8 cellular contexts compared by ENCODE assay signal in the genomic region with DNA sequence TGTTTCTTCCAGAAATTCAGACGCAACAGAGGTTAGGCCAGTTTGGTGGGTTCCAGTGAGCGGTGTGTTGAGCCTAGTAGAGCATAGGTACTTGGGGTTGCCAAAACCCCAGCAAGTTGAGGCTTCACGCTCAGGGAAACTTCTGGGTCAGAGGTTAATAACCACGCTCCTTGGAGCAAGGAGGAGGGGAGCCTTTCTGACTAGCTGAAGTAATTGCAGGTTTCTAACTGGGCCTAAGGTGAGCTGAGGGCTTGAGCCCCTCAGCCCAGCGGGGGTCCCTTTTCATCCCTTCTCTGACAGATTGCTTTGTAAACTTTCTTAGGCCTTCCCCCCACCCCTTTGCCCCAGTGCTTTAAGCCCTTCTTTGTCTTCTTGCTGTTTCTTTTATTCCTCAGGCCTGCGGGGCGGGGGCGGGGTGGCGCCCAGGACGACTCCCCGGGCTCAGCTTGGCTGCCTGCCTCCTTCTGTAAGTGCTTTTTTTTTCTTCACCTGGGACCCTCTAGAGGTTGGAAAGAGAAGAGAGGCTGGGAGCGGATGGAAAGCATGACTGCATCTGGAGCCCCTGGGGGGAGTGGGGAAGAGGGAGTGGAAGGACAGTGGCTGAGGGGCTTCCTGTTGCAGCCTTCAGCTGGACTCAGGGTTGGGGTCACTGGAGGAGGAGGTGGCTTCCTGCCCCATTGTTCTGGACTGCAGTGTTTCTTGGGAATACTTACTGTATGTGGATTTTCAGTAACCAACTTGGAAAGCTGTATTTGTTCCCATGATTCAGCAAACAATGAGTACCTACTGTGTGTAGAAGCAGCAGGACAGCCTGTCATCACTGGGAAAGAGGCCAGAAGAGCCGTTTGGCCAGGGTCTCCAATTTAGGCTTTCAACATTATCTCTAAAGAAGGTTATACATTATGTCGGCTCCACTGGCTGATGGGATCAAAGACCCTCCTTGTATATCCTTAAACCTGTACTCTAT. TPM values are rescaled to one million over a fixed set of nuclear protein-coding genes. Genes with fewer than 3 reads are reported as not detected.
DNase-seq lines count a peak whose midpoint lies in the region; ATAC-seq, FAIRE-seq and TF ChIP-seq lines count a peak whose summit lies in the region.

No MANE protein-coding gene starts in this region.

- FAIRE-seq in frontal cortex (lab: Jason Lieb, UNC) = no peak

- peaks cover 11 to 22% of the 10 kb centered on the region in 2 experiments for H3K4me1 ChIP-seq in trophoblast cell (ENCODE audit: control insufficient read depth in 1 of 2, insufficient read depth in 2 of 2, low read length in 2 of 2)

- H2BK12ac ChIP-seq in trophoblast cell (ENCODE audit: low read length) = peak overlapping the region; percentile 29

- peak overlapping the region; percentile 82 for H3K4me3 ChIP-seq in epithelial cell of proximal tubule (ENCODE audit: low read depth, low read length)
- no peak overlapping the region for H3K4me3 ChIP-seq in trophoblast cell (ENCODE audit: low read depth, low read length)

- H2BK5ac ChIP-seq in trophoblast cell (ENCODE audit: low read depth, low read length, poor library complexity) = peak overlapping the region; percentile 81

- WGBS in trophoblast cell (ENCODE audit: extremely low coverage, insufficient coverage, insufficient read length) = no CpG with 5 or more reads among the region's 14 CpGs

- H3K36me3 ChIP-seq in trophoblast cell (ENCODE audit: control insufficient read depth in 1 of 2, insufficient read depth in 2 of 2, low read length in 2 of 2) = peaks cover 2 to 4% of the 10 kb centered on the region in 2 experiments

- peak overlapping the region; percentile 84 for H4K91ac ChIP-seq in trophoblast cell (ENCODE audit: low read depth, low read length)

- H3K9me3 ChIP-seq in trophoblast cell (ENCODE audit: insufficient read depth, low read depth, low read length) = no peaks in the 10 kb centered on the region

- H3K27me3 ChIP-seq in trophoblast cell (ENCODE audit: insufficient read depth, low read length) = no peaks in the 10 kb centered on the region

- H2AFZ ChIP-seq in trophoblast cell (ENCODE audit: insufficient read depth, low read length, poor library complexity) = peak overlapping the region; percentile 17

- TF ChIP-seq CTCF in epithelial cell of proximal tubule (conservative IDR thresholded peaks at IDR 0.05; ENCODE audit: low read depth, low read length) = peak; percentile 11

- H2BK120ac ChIP-seq in trophoblast cell (ENCODE audit: insufficient read depth, low read length, poor library complexity) = peak overlapping the region; percentile 90

- H3K27ac ChIP-seq in trophoblast cell (ENCODE audit: low read depth, low read length) = peak overlapping the region; percentile 93

- H3K18ac ChIP-seq in trophoblast cell (ENCODE audit: low read length) = peak overlapping the region; percentile 51

- peak overlapping the region; percentile 29 for H3K4ac ChIP-seq in trophoblast cell (ENCODE audit: low read depth, low read length)

- peaks cover 30% of the 10 kb centered on the region for H3K79me1 ChIP-seq in trophoblast cell (ENCODE audit: low read length)

- DNase-seq in DMS 273 treated with DMSO at 0.1 percent for 48 hours (lab: John Stamatoyannopoulos, UW) (peak; percentile 21), NCI-H82 treated with DMSO at 0.1 percent for 48 hours (lab: John Stamatoyannopoulos, UW; ENCODE audit: unreplicated experiment) (peak; percentile 41), epithelial cell of proximal tubule (ENCODE audit: low read depth) (no peak), trophoblast cell (peak in 1 of 2 donors; percentile 36), NCI-H524 treated with DMSO at 0.1 percent for 48 hours (lab: John Stamatoyannopoulos, UW) (no peak), frontal cortex (ENCODE audit: low spot score in 2 of 2) (no peak), dedifferentiated amniotic fluid mesenchymal stem cell (ENCODE audit: extremely low spot score) (no peak)

- H4K12ac ChIP-seq in trophoblast cell (ENCODE audit: low read depth, low read length) = peak overlapping the region; percentile 67

- peak overlapping the region; percentile 71 for H3K4me2 ChIP-seq in trophoblast cell (ENCODE audit: low read length)

- H4K8ac ChIP-seq in trophoblast cell (ENCODE audit: low read depth, low read length) = peak overlapping the region; percentile 59

- no peak overlapping the region for H3K9ac ChIP-seq in trophoblast cell (ENCODE audit: low read length)

- ATAC-seq in HG02938 (IDR thresholded peaks at IDR 0.05; ENCODE audit: unreplicated experiment) = no peak

- peaks cover 15% of the 10 kb centered on the region for H3K79me2 ChIP-seq in trophoblast cell (ENCODE audit: control insufficient read depth, insufficient read depth, low read length, poor library complexity)

- H3K23ac ChIP-seq in trophoblast cell (ENCODE audit: low read length) = no peak overlapping the region

- peak overlapping the region; percentile 80 for H3K14ac ChIP-seq in trophoblast cell (ENCODE audit: low read length)

- peak overlapping the region; percentile 26 for H2AK5ac ChIP-seq in trophoblast cell (ENCODE audit: low read length)

RNA-seq across cellular contexts. Expression of a gene that starts 1.4 kb away (rescaled TPM):
- total RNA-seq in epithelial cell of proximal tubule (6.7 and 8.0 TPM in 2 replicates), frontal cortex (111 TPM)
- 11.8 and 11.9 TPM in 2 replicates for polyA plus RNA-seq in trophoblast cell (2013)

RNA-seq across cellular contexts. Expression of a gene that starts 26.9 kb away (rescaled TPM):
- 87.7 and 135 TPM in 2 replicates for total RNA-seq in epithelial cell of proximal tubule
- 169 and 175 TPM in 2 replicates for polyA plus RNA-seq in trophoblast cell (2013)
- total RNA-seq in frontal cortex = 159 TPM

RNA-seq across cellular contexts. Expression of a gene that starts 53.5 kb away (rescaled TPM):
- total RNA-seq in epithelial cell of proximal tubule (0.65 and 3.1 TPM in 2 replicates), frontal cortex (2.0 TPM)
- 0.56 and 0.59 TPM in 2 replicates for polyA plus RNA-seq in trophoblast cell (2013)

Comparison
In these comparisons a context has a peak if more than half of its experiments do, and no peak if none do; other contexts are left out.
1. DNase-seq: peak in DMS 273 treated with DMSO at 0.1 percent for 48 hours (single experiment) and NCI-H82 treated with DMSO at 0.1 percent for 48 hours (single experiment); none in epithelial cell of proximal tubule (single experiment), NCI-H524 treated with DMSO at 0.1 percent for 48 hours (single experiment), frontal cortex (0 of 2) and dedifferentiated amniotic fluid mesenchymal stem cell (single experiment).
2. RNA of a gene that starts 1.4 kb away (total RNA-seq): 111 TPM in frontal cortex (single experiment); 6.7 to 8.0 TPM in epithelial cell of proximal tubule; every median in the first group is over 10 times any median in the second.